8 cellular contexts compared by ENCODE assay signal in genomic region chr16:85275533-85276249, GRCh38.
A peak's percentile ranks its signal among the peaks of the same experiment; 100 is the strongest.
DNase-seq lines count a peak whose midpoint lies in the region; ATAC-seq and TF ChIP-seq lines count a peak whose summit lies in the region.

No MANE protein-coding gene starts in this region.

- no peak overlapping the region for H2AFZ ChIP-seq in GM23248

- no peaks in the 10 kb centered on the region for H3K9me3 Mint-ChIP-seq in activated CD8-positive, alpha-beta memory T cell treated with anti-CD3 and anti-CD28 coated beads, Interleukin-2, amount 10 ng/mL, durations not matched to agents 7 days and 5 days (ENCODE audit: low read depth)
- H3K9me3 Mint-ChIP-seq in endothelial cell (ENCODE audit: unreplicated experiment) = no peaks in the 10 kb centered on the region

- H3K4me1 ChIP-seq in GM23248 (ENCODE audit: insufficient read depth) = no peaks in the 10 kb centered on the region

- no peak overlapping the region for H3K27ac ChIP-seq in GM23248

- no peaks in the 10 kb centered on the region for H3F3A ChIP-seq in GM23248 (ENCODE audit: insufficient read depth)

- H4K20me1 ChIP-seq in GM23248 (ENCODE audit: insufficient read depth) = no peaks in the 10 kb centered on the region; the same call in 1 of the 2 replicates

- DNase-seq in AML-193 (lab: John Stamatoyannopoulos, UW) (peak; percentile 24 to 27), GM23248 (peak; percentile 71), NCI-H82 treated with DMSO at 0.1 percent for 48 hours (lab: John Stamatoyannopoulos, UW; ENCODE audit: unreplicated experiment) (peak; percentile 22), endothelial cell (ENCODE audit: low spot score) (peak; percentile 88), middle frontal gyrus (ENCODE audit: extremely low spot score, low spot score) (peak; percentile 54), NCI-H526 treated with DMSO at 0.1 percent for 48 hours (lab: John Stamatoyannopoulos, UW) (no peak)
- DNase-seq in activated CD8-positive, alpha-beta memory T cell treated with anti-CD3 and anti-CD28 coated beads, Interleukin-2, amount 10 ng/mL, durations not matched to agents 7 days and 5 days = peak; percentile 71
- peak; percentile 90 for DNase-seq in stimulated activated CD8-positive, alpha-beta memory T cell treated with anti-CD3 and anti-CD28 coated beads, Interleukin-4, amount 100 ng/mL, for 48 hours

- H3K27me3 ChIP-seq in GM23248 (replicated peaks; ENCODE audit: insufficient read depth) = no peaks in the 10 kb centered on the region

- in situ Hi-C loops in GM23248 (cut with MboI) = no loop called here

- no peak overlapping the region for H3K4me3 Mint-ChIP-seq in activated CD8-positive, alpha-beta memory T cell treated with anti-CD3 and anti-CD28 coated beads, Interleukin-2, amount 10 ng/mL, durations not matched to agents 7 days and 5 days
- no peak overlapping the region for H3K4me3 Mint-ChIP-seq in endothelial cell (ENCODE audit: unreplicated experiment)

- CTCF ChIA-PET in activated CD8-positive, alpha-beta memory T cell treated with anti-CD3 and anti-CD28 coated beads, Interleukin-2, amount 10 ng/mL, durations not matched to agents 7 days and 5 days (lab: Charles Lee) = interaction anchor here (1.0 to 2.7 kb wide), 11 partner anchors 10 to 355 kb away, joined by 3 to 16 read pairs (median 4); no protein-coding TSS in a partner anchor

- TF ChIP-seq CTCF in endothelial cell (IDR thresholded peaks at IDR 0.05; ENCODE audit: unreplicated experiment) = peak; percentile 80

- no peak overlapping the region for H3K4me3 ChIP-seq in GM23248

- peaks cover 80% of the 10 kb centered on the region for H3K79me2 ChIP-seq in GM23248 (ENCODE audit: insufficient read depth)

- H3K4me2 ChIP-seq in GM23248 (ENCODE audit: unreplicated experiment) = no peak overlapping the region

- no peaks in the 10 kb centered on the region for H3K9me3 ChIP-seq in GM23248 (ENCODE audit: low read depth)

- WGBS in GM23248 (ENCODE audit: low coverage in 1 of 2, low lambda C conversion rate in 2 of 2, missing lambda C conversion rate in 2 of 2), 2 experiments = 39 to 43% methylated on average over 14 to 16 of the region's 16 CpGs

- no peaks in the 10 kb centered on the region for H3K36me3 Mint-ChIP-seq in activated CD8-positive, alpha-beta memory T cell treated with anti-CD3 and anti-CD28 coated beads, Interleukin-2, amount 10 ng/mL, durations not matched to agents 7 days and 5 days
- H3K36me3 Mint-ChIP-seq in endothelial cell (ENCODE audit: low read depth, unreplicated experiment) = no peaks in the 10 kb centered on the region

- no peak overlapping the region for H3K27ac Mint-ChIP-seq in activated CD8-positive, alpha-beta memory T cell treated with anti-CD3 and anti-CD28 coated beads, Interleukin-2, amount 10 ng/mL, durations not matched to agents 7 days and 5 days
- no peak overlapping the region for H3K27ac Mint-ChIP-seq in endothelial cell (ENCODE audit: unreplicated experiment)

- no peak overlapping the region for H3K9ac ChIP-seq in GM23248

- no peaks in the 10 kb centered on the region for H3K27me3 Mint-ChIP-seq in activated CD8-positive, alpha-beta memory T cell treated with anti-CD3 and anti-CD28 coated beads, Interleukin-2, amount 10 ng/mL, durations not matched to agents 7 days and 5 days
- H3K27me3 Mint-ChIP-seq in endothelial cell (ENCODE audit: unreplicated experiment) = peaks cover 1% of the 10 kb centered on the region

- H3K4me1 Mint-ChIP-seq in activated CD8-positive, alpha-beta memory T cell treated with anti-CD3 and anti-CD28 coated beads, Interleukin-2, amount 10 ng/mL, durations not matched to agents 7 days and 5 days = no peaks in the 10 kb centered on the region
- no peaks in the 10 kb centered on the region for H3K4me1 Mint-ChIP-seq in endothelial cell (ENCODE audit: unreplicated experiment)

- ATAC-seq in activated CD8-positive, alpha-beta memory T cell treated with anti-CD3 and anti-CD28 coated beads, Interleukin-2, amount 10 ng/mL, durations not matched to agents 7 days and 5 days = peak; percentile 76

- no peaks in the 10 kb centered on the region for H3K36me3 ChIP-seq in GM23248 (ENCODE audit: low read depth)

- H3K9me2 ChIP-seq in GM23248 (ENCODE audit: insufficient read depth) = no peaks in the 10 kb centered on the region
